In genomic region chr10:78802866-78803265, GRCh38 we compare ENCODE assay signal across 10 cellular contexts.
DNase-seq lines count a peak whose midpoint lies in the region; ATAC-seq and TF ChIP-seq lines count a peak whose summit lies in the region.
"Had no signal": no experiment of that assay in that cellular context is flagged by ENCODE, and none has a peak within 500 bp of the region (broad histone marks: within the 10 kb centered on the region; RNA-seq: fewer than 3 reads in every experiment).

No MANE protein-coding gene starts in this region.

- peaks cover 6% of the 10 kb centered on the region for H3F3A ChIP-seq in PC-3 (ENCODE audit: low read length, unreplicated experiment)

- no peaks in the 10 kb centered on the region for H3K27me3 ChIP-seq in PC-3 (ENCODE audit: low read length)
- H3K27me3 ChIP-seq in ovary, result no peaks in the 10 kb centered on the region
- H3K27me3 ChIP-seq: BLaER1 treated with 17β-estradiol and CSF1 and Interleukin-3, amounts not matched to agents 10 nM and 100 nM had no signal

- H3K9me3 ChIP-seq in PC-3 (ENCODE audit: low read length), result peaks cover 9% of the 10 kb centered on the region; the same call in 1 of the 2 replicates
- H3K9me3 ChIP-seq in ovary, result no peaks in the 10 kb centered on the region
- H3K9me3 ChIP-seq: BLaER1 treated with 17β-estradiol and CSF1 and Interleukin-3, amounts not matched to agents 10 nM and 100 nM had no signal

- H3K9ac ChIP-seq in PC-3 (ENCODE audit: low read length), result 0 out of 2 replicates have a peak overlapping the region, but pooled peaks have one; percentile 0
- H3K9ac ChIP-seq: BLaER1 treated with 17β-estradiol and CSF1 and Interleukin-3, amounts not matched to agents 10 nM and 100 nM had no signal

- no peaks in the 10 kb centered on the region for H4K20me1 ChIP-seq in PC-3 (ENCODE audit: low read length)
- H4K20me1 ChIP-seq: BLaER1 treated with 17β-estradiol and CSF1 and Interleukin-3, amounts not matched to agents 10 nM and 100 nM had no signal

- no peak for TF ChIP-seq EP300 in ovary (IDR thresholded peaks at IDR 0.05)

- peaks cover 59% of the 10 kb centered on the region for H3K4me1 ChIP-seq in PC-3 (ENCODE audit: insufficient read depth, low read length)
- H3K4me1 ChIP-seq in ovary (ENCODE audit: insufficient read depth), result peaks cover 30% of the 10 kb centered on the region
- H3K4me1 ChIP-seq: BLaER1 treated with 17β-estradiol and CSF1 and Interleukin-3, amounts not matched to agents 10 nM and 100 nM had no signal

- H3K4me2 ChIP-seq in PC-3 (ENCODE audit: low read length), result peak overlapping the region; percentile 38
- H3K4me2 ChIP-seq: BLaER1 treated with 17β-estradiol and CSF1 and Interleukin-3, amounts not matched to agents 10 nM and 100 nM had no signal

- CTCF ChIA-PET in PC-3 (lab: Charles Lee), result interaction anchor here (0.6 to 1.5 kb wide), 2 partner anchors 171 to 393 kb away, joined by 3 to 5 read pairs; no protein-coding TSS in a partner anchor

- H3K4me3 ChIP-seq in PC-3 (ENCODE audit: low read length) (no peak overlapping the region), fibroblast of pulmonary artery (replicated peaks; ENCODE audit: low read depth, low read length) (no peak overlapping the region), ovary (no peak overlapping the region)
- H3K4me3 ChIP-seq: BLaER1 treated with 17β-estradiol and CSF1 and Interleukin-3, amounts not matched to agents 10 nM and 100 nM had no signal

- no peaks in the 10 kb centered on the region for H3K36me3 ChIP-seq in PC-3 (ENCODE audit: low read depth, low read length)
- no peaks in the 10 kb centered on the region for H3K36me3 ChIP-seq in ovary
- H3K36me3 ChIP-seq: BLaER1 treated with 17β-estradiol and CSF1 and Interleukin-3, amounts not matched to agents 10 nM and 100 nM had no signal

- H3K9me2 ChIP-seq in PC-3 (replicated peaks; ENCODE audit: low read length), result no peaks in the 10 kb centered on the region

- no peaks in the 10 kb centered on the region for H3K79me2 ChIP-seq in PC-3 (ENCODE audit: low read length)

- TF ChIP-seq POLR2A in ovary (IDR thresholded peaks at IDR 0.05), result no peak

- TF ChIP-seq CTCF in PC-3 (conservative IDR thresholded peaks at IDR 0.05; ENCODE audit: low read depth, low read length) (no peak), fibroblast of pulmonary artery (IDR thresholded peaks at IDR 0.05; ENCODE audit: low read length, missing control alignments) (no peak), ovary (IDR thresholded peaks at IDR 0.05) (no peak)

- H3K27ac ChIP-seq in PC-3 (ENCODE audit: low read length), result peak overlapping the region; percentile 16
- peak overlapping the region; percentile 33 to 77 for H3K27ac ChIP-seq in ovary
- H3K27ac ChIP-seq: BLaER1 treated with 17β-estradiol and CSF1 and Interleukin-3, amounts not matched to agents 10 nM and 100 nM had no signal

- 20 to 29% (median 28%) methylated on average over 11 of the region's 11 CpGs for WGBS in ovary, 3 donors

- BruUV-seq in PC-3 (replicated peaks; lab: Mats Ljungman, UMichigan), result no TSS peak

- DNase-seq in AG20443 (ENCODE audit: low spot score), result peak; percentile 84
- peak; percentile 99 for DNase-seq in PC-3
- DNase-seq in fibroblast of pulmonary artery (ENCODE audit: low read depth), result peak; percentile 55
- peak; percentile 65 to 72 (median 71) for DNase-seq in ovary
- DNase-seq: activated naive CD4-positive, alpha-beta T cell treated with anti-CD3 and anti-CD28 coated beads, Interleukin-2, amount 10 ng/mL, durations not matched to agents 7 days and 5 days had no signal

- POLR2A ChIA-PET in PC-3 (lab: Charles Lee; ENCODE audit: unreplicated experiment), result interaction anchor here (0.6 to 0.7 kb wide), 3 partner anchors 12 to 543 kb away, joined by 3 to 8 read pairs (median 3); no protein-coding TSS in a partner anchor

- ATAC-seq in PC-3, result peak; percentile 61
- no peak for ATAC-seq in GM18909 (IDR thresholded peaks at IDR 0.05; ENCODE audit: poor library complexity, unreplicated experiment)
- ATAC-seq in HG03378 (IDR thresholded peaks at IDR 0.05; ENCODE audit: unreplicated experiment), result no peak
- ATAC-seq in HG03108 (IDR thresholded peaks at IDR 0.05; ENCODE audit: unreplicated experiment), result no peak
- ATAC-seq in HG03521 (IDR thresholded peaks at IDR 0.05; ENCODE audit: unreplicated experiment), result no peak

- peak overlapping the region; percentile 50 for H2AFZ ChIP-seq in PC-3 (ENCODE audit: low read length)

- intact Hi-C loops in PC-3 (cut with micrococcal nuclease) (loop anchor here (10.0 kb wide), 1 partner anchor 758 kb away; no protein-coding TSS in a partner anchor), ovary (cut with DNase I) (no loop called here)
